In genomic region chr9:128072144-128073021, GRCh38 we compare ENCODE assay signal across 8 cellular contexts.
DNase-seq lines count a peak whose midpoint lies in the region; ATAC-seq and TF ChIP-seq lines count a peak whose summit lies in the region.

No MANE protein-coding gene starts in this region.

- POLR2A ChIA-PET in GM10248 (lab: Yijun Ruan, JAX): interaction anchor here (0.6 to 1.0 kb wide), 2 partner anchors 17 to 102 kb away, joined by 3 to 4 read pairs; no protein-coding TSS in a partner anchor

- TF ChIP-seq CTCF in GM10248 (IDR thresholded peaks at IDR 0.05; ENCODE audit: control extremely low read depth, extremely low read depth, low read depth, missing control alignments): no peak

- no peak for ATAC-seq in effector memory CD8-positive, alpha-beta T cell (replicated peaks)
- ATAC-seq in stimulated activated naive B cell treated with anti-CD40 and anti-IgM and Interleukin-4, amounts not matched to agents 10 μg/mL and 1 μg/mL and 100 μg/mL, for 72 hours (replicated peaks): peak; percentile 49 to 55
- ATAC-seq in HG02981 (IDR thresholded peaks at IDR 0.05; ENCODE audit: unreplicated experiment): no peak
- ATAC-seq in HG02798 (IDR thresholded peaks at IDR 0.05; ENCODE audit: poor library complexity, unreplicated experiment): no peak

- H3K27me3 Mint-ChIP-seq in effector memory CD8-positive, alpha-beta T cell: no peaks in the 10 kb centered on the region
- H3K27me3 Mint-ChIP-seq in stimulated activated naive B cell treated with anti-CD40 and anti-IgM and Interleukin-4, amounts not matched to agents 10 μg/mL and 1 μg/mL and 100 μg/mL, for 72 hours: no peaks in the 10 kb centered on the region

- H3K27ac Mint-ChIP-seq in effector memory CD8-positive, alpha-beta T cell: peak overlapping the region in 1 of 2 donors; percentile 89
- peak overlapping the region; percentile 85 for H3K27ac Mint-ChIP-seq in stimulated activated naive B cell treated with anti-CD40 and anti-IgM and Interleukin-4, amounts not matched to agents 10 μg/mL and 1 μg/mL and 100 μg/mL, for 72 hours

- no peaks in the 10 kb centered on the region for H3K9me3 Mint-ChIP-seq in effector memory CD8-positive, alpha-beta T cell
- H3K9me3 Mint-ChIP-seq in stimulated activated naive B cell treated with anti-CD40 and anti-IgM and Interleukin-4, amounts not matched to agents 10 μg/mL and 1 μg/mL and 100 μg/mL, for 72 hours: no peaks in the 10 kb centered on the region

- peak; percentile 48 for DNase-seq in GM10248 (ENCODE audit: extremely low spot score)
- peak; percentile 85 for DNase-seq in NCI-H2171 (lab: John Stamatoyannopoulos, UW)
- DNase-seq in activated CD4-positive, alpha-beta T cell treated with anti-CD3 and anti-CD28 coated beads, Interleukin-2, amount 50 U/mL, for 48 hours: peak; percentile 55 to 75
- DNase-seq in effector memory CD8-positive, alpha-beta T cell: peak; percentile 28 to 46 (median 42)
- DNase-seq in midbrain (lab: John Stamatoyannopoulos, UW): peak; percentile 61
- peak; percentile 84 for DNase-seq in stimulated activated naive B cell treated with anti-CD40 and anti-IgM and Interleukin-4, amounts not matched to agents 10 μg/mL and 1 μg/mL and 100 μg/mL, for 72 hours

- peaks cover 39 to 44% of the 10 kb centered on the region in 2 donors for H3K4me1 Mint-ChIP-seq in effector memory CD8-positive, alpha-beta T cell (ENCODE audit: low read depth in 2 of 2)
- H3K4me1 Mint-ChIP-seq in stimulated activated naive B cell treated with anti-CD40 and anti-IgM and Interleukin-4, amounts not matched to agents 10 μg/mL and 1 μg/mL and 100 μg/mL, for 72 hours: peaks cover 31 to 64% of the 10 kb centered on the region in 2 donors

- H3K36me3 Mint-ChIP-seq in effector memory CD8-positive, alpha-beta T cell (ENCODE audit: insufficient read depth): peaks cover 14% of the 10 kb centered on the region
- H3K36me3 Mint-ChIP-seq in stimulated activated naive B cell treated with anti-CD40 and anti-IgM and Interleukin-4, amounts not matched to agents 10 μg/mL and 1 μg/mL and 100 μg/mL, for 72 hours: peaks cover 15 to 28% of the 10 kb centered on the region in 2 donors

- peak overlapping the region in 1 of 2 donors; percentile 84 for H3K4me3 Mint-ChIP-seq in effector memory CD8-positive, alpha-beta T cell
- peak overlapping the region; percentile 57 to 64 for H3K4me3 Mint-ChIP-seq in stimulated activated naive B cell treated with anti-CD40 and anti-IgM and Interleukin-4, amounts not matched to agents 10 μg/mL and 1 μg/mL and 100 μg/mL, for 72 hours

- CTCF ChIA-PET in GM10248 (lab: Yijun Ruan, JAX): interaction anchor here (0.8 to 2.2 kb wide), 12 partner anchors 9 to 130 kb away, joined by 3 to 11 read pairs (median 4); no protein-coding TSS in a partner anchor

Comparison
In these comparisons a context has a peak if more than half of its experiments do, and no peak if none do; other contexts are left out.
1. ATAC-seq: peak in stimulated activated naive B cell treated with anti-CD40 and anti-IgM and Interleukin-4, amounts not matched to agents 10 μg/mL and 1 μg/mL and 100 μg/mL, for 72 hours (2 of 2); none in effector memory CD8-positive, alpha-beta T cell (single experiment), HG02981 (single experiment) and HG02798 (single experiment).
2. Peak in every context shown above with its lines, with median percentiles within 50 percentile points of each other: DNase-seq.